ENCODE assay signal across 22 cellular contexts in genomic region chr3:27553868-27554540, GRCh38.
DNase-seq lines count a peak whose midpoint lies in the region; ATAC-seq, FAIRE-seq and TF ChIP-seq lines count a peak whose summit lies in the region.
"Had no signal": no experiment of that assay in that cellular context is flagged by ENCODE, and none has a peak within 500 bp of the region (broad histone marks: within the 10 kb centered on the region; RNA-seq: fewer than 3 reads in every experiment).

No MANE protein-coding gene starts in this region.

- H3K27ac Mint-ChIP-seq in astrocyte (ENCODE audit: unreplicated experiment): peak overlapping the region; percentile 98
- H3K27ac Mint-ChIP-seq: activated CD8-positive, alpha-beta T cell treated with anti-CD3 and anti-CD28 coated beads, Interleukin-2, amount 10 ng/mL, durations not matched to agents 7 days and 5 days; activated naive CD4-positive, alpha-beta T cell treated with anti-CD3 and anti-CD28 coated beads, Interleukin-2, amount 50 U/mL, for 72 hours; activated T-cell treated with anti-CD3 and anti-CD28 coated beads, Interleukin-2, amount 50 U/mL, for 72 hours; nephron progenitor cell; WTC11 had no signal

- H3K4me1 ChIP-seq in SK-N-SH (ENCODE audit: control insufficient read depth in 1 of 2, insufficient read depth in 2 of 2, low read depth in 1 of 2, low read length in 1 of 2): peaks cover 0 to 4% of the 10 kb centered on the region in 2 experiments; a peak in 1 of 4 replicates
- H3K4me1 ChIP-seq in astrocyte (ENCODE audit: insufficient read depth, low read length): peaks cover 36% of the 10 kb centered on the region
- peaks cover 0 to 11% (median 0%) of the 10 kb centered on the region in 5 donors for H3K4me1 ChIP-seq in subcutaneous abdominal adipose tissue (ENCODE audit: control insufficient read depth in 5 of 5, insufficient read depth in 5 of 5, low read length in 5 of 5)
- H3K4me1 ChIP-seq: body of pancreas, thyroid gland had no signal

- no peaks in the 10 kb centered on the region for H3K9me2 ChIP-seq in SK-N-SH

- H3K27me3 ChIP-seq in SK-N-SH (ENCODE audit: insufficient read depth) (no peaks in the 10 kb centered on the region), astrocyte (ENCODE audit: insufficient read depth, low read length) (no peaks in the 10 kb centered on the region), subcutaneous abdominal adipose tissue (ENCODE audit: control insufficient read depth in 5 of 5, insufficient read depth in 4 of 5, low read length in 5 of 5) (no peaks in the 10 kb centered on the region)
- H3K27me3 ChIP-seq: body of pancreas, dorsolateral prefrontal cortex, thyroid gland had no signal

- no peaks in the 10 kb centered on the region for H3K9me3 ChIP-seq in SK-N-SH
- no peaks in the 10 kb centered on the region for H3K9me3 ChIP-seq in astrocyte (ENCODE audit: insufficient read depth, low read depth, low read length)
- no peaks in the 10 kb centered on the region for H3K9me3 ChIP-seq in subcutaneous abdominal adipose tissue (ENCODE audit: control insufficient read depth in 5 of 5, low read length in 5 of 5)
- H3K9me3 ChIP-seq: body of pancreas, thyroid gland had no signal

- H3K9ac ChIP-seq in SK-N-SH (no peak overlapping the region), astrocyte (ENCODE audit: low read length) (no peak overlapping the region), subcutaneous abdominal adipose tissue (ENCODE audit: low read length in 5 of 5) (no peak overlapping the region)

- H3K9me3 Mint-ChIP-seq in astrocyte (ENCODE audit: unreplicated experiment): peaks cover 11% of the 10 kb centered on the region

- FAIRE-seq in astrocyte (lab: Jason Lieb, UNC): no peak
- FAIRE-seq: islet of Langerhans had no signal

- DNase-seq in SK-N-SH (no peak), astrocyte (ENCODE audit: low read depth) (no peak), glomerular visceral epithelial cell (ENCODE audit: extremely low spot score) (peak; percentile 41), NCI-H2196 treated with DMSO at 0.1 percent for 48 hours (lab: John Stamatoyannopoulos, UW; ENCODE audit: unreplicated experiment) (no peak)
- DNase-seq: activated CD8-positive, alpha-beta T cell treated with anti-CD3 and anti-CD28 coated beads, Interleukin-2, amount 10 ng/mL, durations not matched to agents 7 days and 5 days; activated T-cell treated with anti-CD3 and anti-CD28 coated beads, Interleukin-2, amount 50 U/mL, for 72 hours; body of pancreas; dorsolateral prefrontal cortex; erythroblast; mesendoderm; NCI-H187 treated with DMSO at 0.1 percent for 48 hours; nephron progenitor cell; thyroid gland had no signal

- 68% methylated on average over 2 of the region's 2 CpGs for WGBS in SK-N-SH (ENCODE audit: low lambda C conversion rate)

- H3K27me3 Mint-ChIP-seq in astrocyte (ENCODE audit: low read depth, unreplicated experiment): no peaks in the 10 kb centered on the region

- CTCF ChIA-PET in SK-N-SH (lab: Yijun Ruan, JAX): no interaction called here

- H3K79me2 ChIP-seq in SK-N-SH (ENCODE audit: insufficient read depth) (no peaks in the 10 kb centered on the region), astrocyte (ENCODE audit: insufficient read depth, low read length) (no peaks in the 10 kb centered on the region)

- no peak overlapping the region for H3K4me3 Mint-ChIP-seq in astrocyte (ENCODE audit: unreplicated experiment)
- H3K4me3 Mint-ChIP-seq: activated CD8-positive, alpha-beta T cell treated with anti-CD3 and anti-CD28 coated beads, Interleukin-2, amount 10 ng/mL, durations not matched to agents 7 days and 5 days; activated T-cell treated with anti-CD3 and anti-CD28 coated beads, Interleukin-2, amount 50 U/mL, for 72 hours; nephron progenitor cell; WTC11 had no signal

- H3K36me3 ChIP-seq in SK-N-SH (replicated peaks in 1 of 2; ENCODE audit: control insufficient read depth in 1 of 2, insufficient read depth in 2 of 2, low read length in 1 of 2) (no peaks in the 10 kb centered on the region), astrocyte (ENCODE audit: insufficient read depth, low read length) (no peaks in the 10 kb centered on the region), subcutaneous abdominal adipose tissue (ENCODE audit: control insufficient read depth in 5 of 5, insufficient read depth in 5 of 5, low read length in 5 of 5) (no peaks in the 10 kb centered on the region)
- H3K36me3 ChIP-seq: thyroid gland had no signal

- H3K4me2 ChIP-seq in SK-N-SH: no peak overlapping the region
- H3K4me2 ChIP-seq in astrocyte (ENCODE audit: low read length): no peak overlapping the region

- H3F3A ChIP-seq in SK-N-SH (replicated peaks; ENCODE audit: insufficient read depth): peaks cover 5% of the 10 kb centered on the region

- no peak for TF ChIP-seq EP300 in SK-N-SH (IDR thresholded peaks at IDR 0.05; ENCODE audit: borderline replicate concordance in 1 of 2, low read depth in 1 of 2, low read length in 1 of 2)

- no peak overlapping the region for H3K4me3 ChIP-seq in SK-N-SH (ENCODE audit: low read depth in 2 of 2, low read length in 1 of 2)
- no peak overlapping the region for H3K4me3 ChIP-seq in astrocyte (ENCODE audit: insufficient read depth, low read depth, low read length)
- no peak overlapping the region for H3K4me3 ChIP-seq in subcutaneous abdominal adipose tissue (ENCODE audit: low read depth in 1 of 5, low read length in 5 of 5)
- H3K4me3 ChIP-seq: body of pancreas, dorsolateral prefrontal cortex, thyroid gland had no signal

- no peak for TF ChIP-seq RAD21 in SK-N-SH (IDR thresholded peaks at IDR 0.05; ENCODE audit: low read length)

- ATAC-seq in SK-N-SH treated with all-trans-retinoic acid at 6 μM for 48 hours (no peak; the same call in 2 of the 3 replicates), GM21390 (IDR thresholded peaks at IDR 0.05; ENCODE audit: unreplicated experiment) (no peak), HG02678 (IDR thresholded peaks at IDR 0.05; ENCODE audit: unreplicated experiment) (no peak)
- ATAC-seq: activated CD8-positive, alpha-beta T cell treated with anti-CD3 and anti-CD28 coated beads, Interleukin-2, amount 10 ng/mL, durations not matched to agents 7 days and 5 days; activated naive CD4-positive, alpha-beta T cell treated with anti-CD3 and anti-CD28 coated beads, Interleukin-2, amount 50 U/mL, for 72 hours; activated T-cell treated with anti-CD3 and anti-CD28 coated beads, Interleukin-2, amount 50 U/mL, for 72 hours; body of pancreas; WTC11 had no signal

- H3K27ac ChIP-seq in SK-N-SH (ENCODE audit: low read depth in 2 of 2, low read length in 1 of 2) (peak overlapping the region in 1 of 2 experiments; percentile 52; a peak in 2 of 4 replicates), astrocyte (ENCODE audit: low read depth, low read length) (peak overlapping the region; percentile 87), subcutaneous abdominal adipose tissue (ENCODE audit: low read depth, low read length) (peak overlapping the region; percentile 42)
- H3K27ac ChIP-seq: 22Rv1, body of pancreas, C4-2B, thyroid gland had no signal

- peaks cover 39% of the 10 kb centered on the region for H3K4me1 Mint-ChIP-seq in astrocyte (ENCODE audit: low read depth, unreplicated experiment)
- H3K4me1 Mint-ChIP-seq: nephron progenitor cell, WTC11 had no signal

- POLR2A ChIA-PET in SK-N-SH (lab: Yijun Ruan, JAX): no interaction called here

- no peaks in the 10 kb centered on the region for H4K20me1 ChIP-seq in SK-N-SH (ENCODE audit: insufficient read depth)
- H4K20me1 ChIP-seq in astrocyte (ENCODE audit: insufficient read depth, low read length): no peaks in the 10 kb centered on the region

- H2AFZ ChIP-seq in SK-N-SH (ENCODE audit: low read depth) (peak overlapping the region; percentile 24; the same call in 1 of the 2 replicates), astrocyte (ENCODE audit: low read depth, low read length) (no peak overlapping the region)

- TF ChIP-seq CTCF in SK-N-SH (IDR thresholded peaks at IDR 0.05) (no peak), astrocyte (IDR thresholded peaks at IDR 0.05; ENCODE audit: insufficient read depth, low read depth, low read length) (no peak)

- no peaks in the 10 kb centered on the region for H3K36me3 Mint-ChIP-seq in astrocyte (ENCODE audit: low read depth, unreplicated experiment)
- H3K36me3 Mint-ChIP-seq: activated naive CD4-positive, alpha-beta T cell treated with anti-CD3 and anti-CD28 coated beads, Interleukin-2, amount 50 U/mL, for 72 hours had no signal

TF ChIP-seq in SK-N-SH, 30 proteins besides CTCF, POLR2A, EP300 and RAD21 (continues in another document):
- TF ChIP-seq TEAD4 (IDR thresholded peaks at IDR 0.05; ENCODE audit: borderline replicate concordance, insufficient read depth) (no peak), SIN3A (IDR thresholded peaks at IDR 0.05; ENCODE audit: borderline replicate concordance, low read depth, low read length) (no peak), IRF3 (IDR thresholded peaks at IDR 0.05; ENCODE audit: low read depth, low read length) (no peak), MAX (IDR thresholded peaks at IDR 0.05; ENCODE audit: low read depth) (no peak)

TF ChIP-seq in SK-N-SH treated with all-trans-retinoic acid at 6 μM for 48 hours, 23 proteins besides CTCF, POLR2A, EP300 and RAD21 (continues in another document):
- TF ChIP-seq RARB (CRISPR knock-in tag; IDR thresholded peaks at IDR 0.05): no peak
- no peak for TF ChIP-seq SNAI2 (CRISPR knock-in tag; IDR thresholded peaks at IDR 0.05)
- no peak for TF ChIP-seq ARNTL (CRISPR knock-in tag; IDR thresholded peaks at IDR 0.05; ENCODE audit: borderline replicate concordance, low read depth)
- no peak for TF ChIP-seq ZFP3 (CRISPR knock-in tag; IDR thresholded peaks at IDR 0.05)
- TF ChIP-seq POU6F1 (CRISPR knock-in tag; IDR thresholded peaks at IDR 0.05; ENCODE audit: borderline replicate concordance, low read depth): no peak
